In genomic region chr12:56565510-56566101, GRCh38 we compare ENCODE assay signal across 9 cellular contexts. TPM values are rescaled to one million over a fixed set of nuclear protein-coding genes. Genes with fewer than 3 reads are reported as not detected.
DNase-seq lines count a peak whose midpoint lies in the region; ATAC-seq, FAIRE-seq and TF ChIP-seq lines count a peak whose summit lies in the region.
"Had no signal": no experiment of that assay in that cellular context is flagged by ENCODE, and none has a peak within 500 bp of the region (broad histone marks: within the 10 kb centered on the region; RNA-seq: fewer than 3 reads in every experiment).

No MANE protein-coding gene starts in this region.

- ATAC-seq in GM19438 (IDR thresholded peaks at IDR 0.05; ENCODE audit: low read depth, unreplicated experiment), result peak; percentile 84
- ATAC-seq in K562, result peak; percentile 92
- ATAC-seq in HG03565 (IDR thresholded peaks at IDR 0.05; ENCODE audit: unreplicated experiment), result no peak

- H3F3A ChIP-seq in OCI-LY1 (ENCODE audit: insufficient read depth, low read length), result no peaks in the 10 kb centered on the region
- H3F3A ChIP-seq in smooth muscle cell (ENCODE audit: low read depth), result no peaks in the 10 kb centered on the region

- no peak for TF ChIP-seq CTCF in OCI-LY1 (IDR thresholded peaks at IDR 0.05; ENCODE audit: low read length)
- no peak; a peak in 1 of 6 replicates for TF ChIP-seq CTCF in K562 (IDR thresholded peaks at IDR 0.05 in 2 of 3, conservative IDR thresholded peaks at IDR 0.05 in 1 of 3; ENCODE audit: insufficient read depth in 2 of 3, low read depth in 1 of 3, low read length in 3 of 3)
- no peak for TF ChIP-seq CTCF in smooth muscle cell (IDR thresholded peaks at IDR 0.05; ENCODE audit: borderline replicate concordance, insufficient read depth, poor library complexity, severe bottlenecking)

- H4K20me1 ChIP-seq in OCI-LY1 (ENCODE audit: insufficient read depth, low read length) (no peaks in the 10 kb centered on the region), K562 (replicated peaks; ENCODE audit: control insufficient read depth, insufficient read depth, low read length) (no peaks in the 10 kb centered on the region), smooth muscle cell (ENCODE audit: low read depth) (peaks cover 13% of the 10 kb centered on the region)

- H3K27ac ChIP-seq in OCI-LY1 (ENCODE audit: low read depth, low read length, poor library complexity, severe bottlenecking), result no peak overlapping the region
- H3K27ac ChIP-seq in K562 (ENCODE audit: extremely low read depth, low read depth, low read length), result no peak overlapping the region
- peak overlapping the region; percentile 69 for H3K27ac ChIP-seq in smooth muscle cell (ENCODE audit: low read depth)

- TF ChIP-seq EP300 in K562 (IDR thresholded peaks at IDR 0.05; ENCODE audit: low read length), result no peak

- no peaks in the 10 kb centered on the region for H3K9me1 ChIP-seq in K562 (ENCODE audit: control insufficient read depth, insufficient read depth, low read length)

- no peaks in the 10 kb centered on the region for H3K9me3 Mint-ChIP-seq in immature natural killer cell

- H3K9ac ChIP-seq in OCI-LY1 (ENCODE audit: low read length) (no peak overlapping the region), K562 (ENCODE audit: insufficient read depth in 1 of 2, low read depth in 2 of 2, low read length in 2 of 2) (peak overlapping the region; percentile 15 to 83; a peak in 2 of 4 replicates), smooth muscle cell (ENCODE audit: low read depth) (no peak overlapping the region)

- H3K27me3 Mint-ChIP-seq in immature natural killer cell (ENCODE audit: low read depth in 3 of 3), result peaks cover 1 to 4% (median 2%) of the 10 kb centered on the region in 3 donors

- no peak for TF ChIP-seq POLR2A in K562 (conservative IDR thresholded peaks at IDR 0.05)

- no peaks in the 10 kb centered on the region for H3K36me3 ChIP-seq in OCI-LY1 (ENCODE audit: insufficient read depth, low read length)
- no peaks in the 10 kb centered on the region for H3K36me3 ChIP-seq in K562 (ENCODE audit: control insufficient read depth, insufficient read depth, low read length)
- H3K36me3 ChIP-seq in smooth muscle cell (ENCODE audit: low read depth), result no peaks in the 10 kb centered on the region

- H3K4me2 ChIP-seq in OCI-LY1 (ENCODE audit: low read length) (peak overlapping the region; percentile 37; the same call in 1 of the 2 replicates), K562 (ENCODE audit: insufficient read depth, low read length) (peak overlapping the region; percentile 84), smooth muscle cell (peak overlapping the region; percentile 68)

- whole genome bisulfite sequencing in K562 (ENCODE audit: insufficient coverage, low coverage, missing lambda C conversion rate), result 0% methylated on average over 6 of the region's 6 CpGs
- 27% methylated on average over 6 of the region's 6 CpGs for whole genome bisulfite sequencing in smooth muscle cell (ENCODE audit: low lambda C conversion rate)

- no peak overlapping the region for H2AFZ ChIP-seq in OCI-LY1 (ENCODE audit: low read length)
- peak overlapping the region; percentile 94 for H2AFZ ChIP-seq in K562 (ENCODE audit: low read depth, low read length)
- no peak overlapping the region for H2AFZ ChIP-seq in smooth muscle cell (ENCODE audit: low read depth)

- H3K9me3 ChIP-seq in OCI-LY1 (ENCODE audit: low read length) (no peaks in the 10 kb centered on the region), K562 (replicated peaks; ENCODE audit: control insufficient read depth, insufficient read depth, low read depth, low read length) (no peaks in the 10 kb centered on the region), smooth muscle cell (replicated peaks; ENCODE audit: low read depth) (no peaks in the 10 kb centered on the region)

- peak overlapping the region in 4 of 5 donors; percentile 4 to 61 (median 32) for H3K4me3 Mint-ChIP-seq in immature natural killer cell

- no peaks in the 10 kb centered on the region for H3K27me3 ChIP-seq in OCI-LY1 (ENCODE audit: insufficient read depth, low read length)
- peaks cover 7 to 8% of the 10 kb centered on the region in 2 experiments; a peak in 3 of 5 replicates for H3K27me3 ChIP-seq in K562 (ENCODE audit: control insufficient read depth in 2 of 2, insufficient read depth in 2 of 2, low read length in 2 of 2)
- no peaks in the 10 kb centered on the region for H3K27me3 ChIP-seq in smooth muscle cell (ENCODE audit: low read depth)

- DNase-seq in Ammon's horn (ENCODE audit: low spot score), result peak; percentile 35
- peak; percentile 37 to 67 (median 55) for DNase-seq in K562 (ENCODE audit: extremely low read depth in 1 of 4, low spot score in 3 of 4)
- DNase-seq in immature natural killer cell, result no peak
- peak; percentile 28 for DNase-seq in smooth muscle cell (lab: John Stamatoyannopoulos, UW; ENCODE audit: unreplicated experiment)
- DNase-seq in DMS79 (lab: John Stamatoyannopoulos, UW), result no peak

- CTCF ChIA-PET in K562 (lab: Yijun Ruan, JAX; ENCODE audit: low intra/inter-chr PET ratio), result interaction anchor here (0.5 to 1.7 kb wide), 2 partner anchors 31 to 52 kb away, joined by 3 to 8 read pairs; no protein-coding TSS in a partner anchor

- H3K4me3 ChIP-seq in OCI-LY1 (ENCODE audit: low read depth, low read length, poor library complexity, severe bottlenecking) (no peak overlapping the region), K562 (peak overlapping the region; percentile 16; the same call in 1 of the 2 replicates), smooth muscle cell (no peak overlapping the region)

- H3K79me2 ChIP-seq in OCI-LY1 (ENCODE audit: insufficient read depth, low read length), result no peaks in the 10 kb centered on the region
- H3K79me2 ChIP-seq in K562 (ENCODE audit: control insufficient read depth, insufficient read depth, low read length), result no peaks in the 10 kb centered on the region
- H3K79me2 ChIP-seq in smooth muscle cell (ENCODE audit: low read depth), result no peaks in the 10 kb centered on the region

- intact Hi-C loops in K562 (cut with micrococcal nuclease), result no loop called here

- no TSS peak for BruUV-seq in K562 (replicated peaks; lab: Mats Ljungman, UMichigan)

- no peaks in the 10 kb centered on the region for H3K9me2 ChIP-seq in OCI-LY1 (ENCODE audit: low read depth, low read length)

- POLR2A ChIA-PET in K562 (lab: Yijun Ruan, JAX), result interaction anchor here (1.0 kb wide), 1 partner anchor 9 kb away, joined by 4 read pairs; no protein-coding TSS in a partner anchor

- peaks cover 4% of the 10 kb centered on the region for H3K4me1 ChIP-seq in OCI-LY1 (ENCODE audit: insufficient read depth, low read length, severe bottlenecking)
- H3K4me1 ChIP-seq in K562 (replicated peaks in 1 of 2; ENCODE audit: control insufficient read depth in 2 of 2, insufficient read depth in 2 of 2, low read length in 2 of 2), result peaks cover 6 to 8% of the 10 kb centered on the region in 2 experiments; a peak in 4 of 5 replicates
- H3K4me1 ChIP-seq in smooth muscle cell (ENCODE audit: low read depth), result peaks cover under 1% of the 10 kb centered on the region

- in situ Hi-C loops in K562 (cut with MboI), result no loop called here

- peak; percentile 11 to 15; a peak in 2 of 4 replicates for TF ChIP-seq RAD21 in K562 (CRISPR knock-in tag; conservative IDR thresholded peaks at IDR 0.05 in 1 of 2, IDR thresholded peaks at IDR 0.05 in 1 of 2)

- peak; percentile 81 for FAIRE-seq in K562 (lab: Jason Lieb, UNC)
- FAIRE-seq: keratinocyte had no signal

- H3K4me1 Mint-ChIP-seq in immature natural killer cell, result peaks cover 12% of the 10 kb centered on the region in 2 donors

- peaks cover 0 to 4% (median 0%) of the 10 kb centered on the region in 3 donors for H3K36me3 Mint-ChIP-seq in immature natural killer cell

- peak overlapping the region; percentile 25 to 77 (median 62) for H3K27ac Mint-ChIP-seq in immature natural killer cell

TF ChIP-seq in K562, 482 proteins besides CTCF, POLR2A, EP300 and RAD21 (continues in another document):
- TF ChIP-seq CXXC5 (CRISPR knock-in tag; IDR thresholded peaks at IDR 0.05) (no peak; the same call in 1 of the 2 replicates), SAFB (IDR thresholded peaks at IDR 0.05; ENCODE audit: borderline replicate concordance, low read depth, low read length) (no peak), SPI1 (IDR thresholded peaks at IDR 0.05; ENCODE audit: borderline replicate concordance, low read depth, low read length) (peak; percentile 15; the same call in 1 of the 2 replicates), HDAC6 (IDR thresholded peaks at IDR 0.05; ENCODE audit: low read depth, low read length) (no peak), SOX6 (IDR thresholded peaks at IDR 0.05) (0 out of 2 replicates have a peak, but pooled peaks have one; percentile 15), JUND (IDR thresholded peaks at IDR 0.05; ENCODE audit: borderline replicate concordance, low read depth, low read length) (0 out of 2 replicates have a peak, but pooled peaks have one; percentile 14), JUND (tag; IDR thresholded peaks at IDR 0.05; ENCODE audit: borderline replicate concordance, low read depth, low read length) (peak; percentile 80; the same call in 1 of the 3 replicates), SMAD1 (IDR thresholded peaks at IDR 0.05; ENCODE audit: low read depth, low read length, partially characterized antibody) (no peak), ATF7 (IDR thresholded peaks at IDR 0.05) (peak; percentile 61; the same call in 1 of the 2 replicates), RAD51 (IDR thresholded peaks at IDR 0.05; ENCODE audit: borderline replicate concordance, low read depth) (no peak), PRPF4 (IDR thresholded peaks at IDR 0.05; ENCODE audit: insufficient read depth, low read depth, low read length, poor library complexity, severe bottlenecking) (no peak)

RNA-seq across cellular contexts. Expression of gene RBMS2, which starts 44.0 kb away (rescaled TPM):
- total RNA-seq in K562 (2011; cell fraction: chromatin; rRNA removed; ENCODE audit: low replicate concordance), result 1.5 and 2.0 TPM in 2 replicates
- 0.53 and 0.83 TPM in 2 replicates for total RNA-seq in K562 (2011; cell fraction: nucleolus; rRNA removed)
- 0.66 and 1.2 TPM in 2 replicates for total RNA-seq in K562 (2011; cell fraction: nucleoplasm; rRNA removed)
- total RNA-seq in K562 (2014; rRNA removed), result 0.09 and 0.12 TPM in 2 replicates
- total RNA-seq in K562 (2014; rRNA removed; fragmentation: Illumina TruSeq; extraction: Trizol), result 0.25 and 1.2 TPM in 2 replicates
- 0.19 and 0.29 TPM in 2 replicates for total RNA-seq in K562 (2015; rRNA removed; fragmentation: Illumina TruSeq; extraction: Trizol)
- total RNA-seq in K562 (2021), result 0.66 and 2.4 TPM in 2 replicates
- polyA plus RNA-seq in K562 (2011; rRNA removed), result 1.3 and 1.5 TPM in 2 replicates
- polyA plus RNA-seq in K562 (2011; cell fraction: cytosol; rRNA removed), result 1.3 and 1.4 TPM in 2 replicates
- 1.1 and 1.5 TPM in 2 replicates for polyA plus RNA-seq in K562 (2011; cell fraction: nucleus; rRNA removed)
- 0.56 and 0.69 TPM in 2 replicates for polyA plus RNA-seq in K562 (2012)
- polyA plus RNA-seq in K562 (2014; fragmentation: Illumina TruSeq; extraction: Trizol), result 0.44 and 10.5 TPM in 2 replicates
- polyA plus RNA-seq in K562 (2014; fragmentation: Nextera tagmentation; extraction: Ambion mirVana), result under 1 TPM; 0.08 to 0.31 TPM
- 0.36 and 0.78 TPM in 2 replicates for polyA plus RNA-seq in K562 (2014; rRNA removed)
- polyA minus RNA-seq in K562 (2011; rRNA and poly(A)+ RNA removed), result 4.4 and 6.9 TPM in 2 replicates
- 1.5 and 3.6 TPM in 2 replicates for polyA minus RNA-seq in K562 (2011; cell fraction: cytosol; rRNA and poly(A)+ RNA removed)
- 0.27 and 0.44 TPM in 2 replicates for polyA minus RNA-seq in K562 (2011; cell fraction: nucleus; rRNA and poly(A)+ RNA removed)
- polyA plus RNA-seq in immature natural killer cell, result 1 to 10 TPM; 1.1 to 1.3 (median 1.3) TPM
- total RNA-seq in smooth muscle cell, result 20.6 and 24.7 TPM in 2 replicates
- 14.5 and 16.8 TPM in 2 replicates for polyA plus RNA-seq in smooth muscle cell

Comparison
In these comparisons a context has a peak if more than half of its experiments do, and no peak if none do; other contexts are left out.
1. DNase-seq: peak in Ammon's horn (single experiment), K562 (4 of 4) and smooth muscle cell (single experiment); none in immature natural killer cell (0 of 3) and DMS79 (single experiment).
2. H3K9ac ChIP-seq: peak in K562 (2 of 2); none in OCI-LY1 (single experiment) and smooth muscle cell (single experiment).
3. Peak in every context shown above with its lines, with median percentiles within 50 percentile points of each other: H3K4me2 ChIP-seq.